Comparison of ENCODE assay signal across 1 cellular context in genomic region chr12:10194160-10194559, GRCh38.
TF ChIP-seq lines count a peak whose summit lies in the region.

No MANE protein-coding gene starts in this region.

TF ChIP-seq in IMR-90, 13 proteins besides CTCF, POLR2A, EP300 and RAD21:
- TF ChIP-seq USF2 (IDR thresholded peaks at IDR 0.05; ENCODE audit: low read depth, low read length) (no peak), ELK1 (IDR thresholded peaks at IDR 0.05; ENCODE audit: borderline replicate concordance, low read depth, low read length) (no peak), MXI1 (IDR thresholded peaks at IDR 0.05; ENCODE audit: borderline replicate concordance, low read depth, low read length) (no peak), BHLHE40 (IDR thresholded peaks at IDR 0.05; ENCODE audit: low read depth, low read length) (no peak), RFX5 (IDR thresholded peaks at IDR 0.05; ENCODE audit: low read depth, low read length) (no peak), FOS (IDR thresholded peaks at IDR 0.05; ENCODE audit: low read depth, low read length) (0 out of 2 replicates have a peak, but pooled peaks have one; percentile 6), MAFK (IDR thresholded peaks at IDR 0.05; ENCODE audit: low read depth, low read length) (no peak), SMC3 (IDR thresholded peaks at IDR 0.05; ENCODE audit: low read depth, low read length) (no peak)
